In genomic region chr3:123613543-123613942, GRCh38 we compare ENCODE assay signal across 23 cellular contexts. TPM values are rescaled to one million over a fixed set of nuclear protein-coding genes. Genes with fewer than 3 reads are reported as not detected.
A peak's percentile ranks its signal among the peaks of the same experiment; 100 is the strongest.
DNase-seq lines count a peak whose midpoint lies in the region; ATAC-seq and TF ChIP-seq lines count a peak whose summit lies in the region.
"Had no signal": no experiment of that assay in that cellular context is flagged by ENCODE, and none has a peak within 500 bp of the region (broad histone marks: within the 10 kb centered on the region; RNA-seq: fewer than 3 reads in every experiment).

No MANE protein-coding gene starts in this region.

- H4K20me1 ChIP-seq in neural progenitor cell (ENCODE audit: low read depth), result no peaks in the 10 kb centered on the region

- no peak overlapping the region for H3K18ac ChIP-seq in neuronal stem cell (ENCODE audit: low read length)

- ATAC-seq in gastroesophageal sphincter (no peak), aorta (ENCODE audit: low FRiP score) (peak; percentile 53), HG03354 (IDR thresholded peaks at IDR 0.05; ENCODE audit: poor library complexity, severe bottlenecking, unreplicated experiment) (no peak)
- ATAC-seq: CD8-positive, alpha-beta T cell had no signal

- 37 to 45% methylated on average over 2 of the region's 2 CpGs for WGBS in gastroesophageal sphincter (ENCODE audit: low coverage in 1 of 2), 2 donors
- whole genome bisulfite sequencing in aorta, 2 donors, result 0 to 10% methylated on average over 2 of the region's 2 CpGs
- no CpG with 5 or more reads among the region's 2 CpGs for WGBS in neuronal stem cell (ENCODE audit: extremely low coverage in 2 of 2, insufficient read length in 2 of 2, insufficient replicate concordance in 1 of 2), 2 donors

- H3F3A ChIP-seq in neural progenitor cell (ENCODE audit: low read depth), result peaks cover 3% of the 10 kb centered on the region

- H3K9me3 ChIP-seq in ascending aorta, result no peaks in the 10 kb centered on the region
- H3K9me3 ChIP-seq in gastroesophageal sphincter, result no peaks in the 10 kb centered on the region
- no peaks in the 10 kb centered on the region for H3K9me3 ChIP-seq in neural progenitor cell (ENCODE audit: low read depth)
- H3K9me3 ChIP-seq in aorta (ENCODE audit: control insufficient read depth, low read length), result no peaks in the 10 kb centered on the region
- peaks cover 0 to 2% of the 10 kb centered on the region in 2 donors for H3K9me3 ChIP-seq in neuronal stem cell (replicated peaks in 1 of 2; ENCODE audit: control insufficient read depth in 2 of 2, insufficient read depth in 1 of 2, low read depth in 1 of 2, low read length in 2 of 2)

- H3K4me2 ChIP-seq in neural progenitor cell (no peak overlapping the region), neuronal stem cell (ENCODE audit: insufficient read depth, low read length, poor library complexity, severe bottlenecking) (no peak overlapping the region)
- H3K4me2 ChIP-seq: KMS-11 had no signal

- no peak overlapping the region for H2AK5ac ChIP-seq in neuronal stem cell (ENCODE audit: low read depth, low read length)

- no peak overlapping the region for H2BK15ac ChIP-seq in neuronal stem cell (ENCODE audit: low read length)

- no peak overlapping the region for H2BK120ac ChIP-seq in neuronal stem cell (ENCODE audit: low read depth, low read length)

- intact Hi-C loops in ascending aorta (cut with DNase I), result no loop called here
- intact Hi-C loops in aorta (cut with DNase I), result no loop called here

- H3K79me1 ChIP-seq in neuronal stem cell (ENCODE audit: low read depth, low read length), result peaks cover 2% of the 10 kb centered on the region

- H3K4me1 Mint-ChIP-seq in neural progenitor cell, result no peaks in the 10 kb centered on the region

- TF ChIP-seq EP300 in gastroesophageal sphincter (IDR thresholded peaks at IDR 0.05), result no peak

- TF ChIP-seq CTCF in ascending aorta (IDR thresholded peaks at IDR 0.05), result no peak
- TF ChIP-seq CTCF in gastroesophageal sphincter (IDR thresholded peaks at IDR 0.05), result no peak
- TF ChIP-seq CTCF in neural progenitor cell (IDR thresholded peaks at IDR 0.05), result no peak

- no peaks in the 10 kb centered on the region for H3K27me3 ChIP-seq in ascending aorta
- H3K27me3 ChIP-seq in gastroesophageal sphincter, result no peaks in the 10 kb centered on the region
- H3K27me3 ChIP-seq in neural progenitor cell, result no peaks in the 10 kb centered on the region
- no peaks in the 10 kb centered on the region for H3K27me3 ChIP-seq in aorta (ENCODE audit: control insufficient read depth in 1 of 2, insufficient read depth in 2 of 2, low read length in 1 of 2)
- H3K27me3 ChIP-seq in neuronal stem cell (ENCODE audit: control insufficient read depth in 3 of 3, insufficient read depth in 3 of 3, low read depth in 1 of 3, low read length in 3 of 3), result peaks cover 0 to 2% (median 0%) of the 10 kb centered on the region in 3 experiments

- peak overlapping the region; percentile 28 to 42 for H3K27ac ChIP-seq in ascending aorta
- peak overlapping the region in 3 of 4 donors; percentile 34 to 94 (median 50) for H3K27ac ChIP-seq in gastroesophageal sphincter
- H3K27ac ChIP-seq in neural progenitor cell, result peak overlapping the region; percentile 17
- H3K27ac ChIP-seq in aorta (ENCODE audit: low read depth in 1 of 2, low read length in 2 of 2), result no peak overlapping the region
- no peak overlapping the region for H3K27ac ChIP-seq in neuronal stem cell (replicated peaks; ENCODE audit: low read length)
- H3K27ac ChIP-seq: C4-2B, KMS-11, SK-N-MC had no signal

- H2AFZ ChIP-seq in neural progenitor cell (replicated peaks) (no peak overlapping the region), neuronal stem cell (ENCODE audit: low read length) (no peak overlapping the region)

- H3K9ac ChIP-seq in neural progenitor cell (no peak overlapping the region), neuronal stem cell (ENCODE audit: low read depth, low read length, poor library complexity) (no peak overlapping the region)
- H3K9ac ChIP-seq: KMS-11 had no signal

- H2BK12ac ChIP-seq in neuronal stem cell (ENCODE audit: low read length), result no peak overlapping the region

- no peak overlapping the region for H3K23ac ChIP-seq in neuronal stem cell (ENCODE audit: low read depth, low read length, poor library complexity)

- peaks cover 27% of the 10 kb centered on the region for H3K36me3 Mint-ChIP-seq in neural progenitor cell

- H3K27me3 Mint-ChIP-seq in neural progenitor cell (ENCODE audit: insufficient read depth, low read depth), result no peaks in the 10 kb centered on the region
- H3K27me3 Mint-ChIP-seq: IgD-negative memory B cell had no signal

- no peak overlapping the region for H4K91ac ChIP-seq in neuronal stem cell (ENCODE audit: low read depth, low read length, poor library complexity)

- TF ChIP-seq POLR2A in gastroesophageal sphincter (IDR thresholded peaks at IDR 0.05), result no peak

- no peak overlapping the region for H3K4me3 ChIP-seq in ascending aorta
- H3K4me3 ChIP-seq in gastroesophageal sphincter, result no peak overlapping the region
- H3K4me3 ChIP-seq in neural progenitor cell, result no peak overlapping the region
- no peak overlapping the region for H3K4me3 ChIP-seq in aorta (ENCODE audit: low read length in 2 of 2)
- no peak overlapping the region for H3K4me3 ChIP-seq in neuronal stem cell (ENCODE audit: low read length in 2 of 2)
- H3K4me3 ChIP-seq: SK-N-MC had no signal

- H3K14ac ChIP-seq in neuronal stem cell (ENCODE audit: low read length), result no peak overlapping the region

- H3K36me3 ChIP-seq in ascending aorta, result peaks cover 33 to 73% of the 10 kb centered on the region in 2 donors
- peaks cover 16 to 71% of the 10 kb centered on the region in 2 donors for H3K36me3 ChIP-seq in gastroesophageal sphincter
- H3K36me3 ChIP-seq in neural progenitor cell, result peaks cover 4% of the 10 kb centered on the region
- peaks cover 5 to 12% of the 10 kb centered on the region in 2 donors for H3K36me3 ChIP-seq in aorta (ENCODE audit: control insufficient read depth in 1 of 2, insufficient read depth in 2 of 2, low read length in 1 of 2)
- peaks cover 18 to 78% of the 10 kb centered on the region in 2 donors for H3K36me3 ChIP-seq in neuronal stem cell (replicated peaks in 1 of 2; ENCODE audit: control insufficient read depth in 2 of 2, insufficient read depth in 2 of 2, low read length in 2 of 2)

- no peak overlapping the region for H3K4ac ChIP-seq in neuronal stem cell (ENCODE audit: low read length)

- no peak overlapping the region for H2BK5ac ChIP-seq in neuronal stem cell (ENCODE audit: low read length)

- no peaks in the 10 kb centered on the region for H3K9me3 Mint-ChIP-seq in neural progenitor cell
- H3K9me3 Mint-ChIP-seq: CD8-positive, alpha-beta T cell; IgD-negative memory B cell had no signal

- H3K79me2 ChIP-seq in neural progenitor cell (ENCODE audit: low read depth), result no peaks in the 10 kb centered on the region

- peaks cover 5 to 46% of the 10 kb centered on the region in 2 donors for H3K4me1 ChIP-seq in ascending aorta
- peaks cover 0 to 73% (median 4%) of the 10 kb centered on the region in 3 donors for H3K4me1 ChIP-seq in gastroesophageal sphincter
- H3K4me1 ChIP-seq in neural progenitor cell, result no peaks in the 10 kb centered on the region
- peaks cover 0 to 11% of the 10 kb centered on the region in 2 donors for H3K4me1 ChIP-seq in aorta (ENCODE audit: control insufficient read depth in 1 of 2, insufficient read depth in 2 of 2, low read length in 2 of 2)
- H3K4me1 ChIP-seq in neuronal stem cell (ENCODE audit: control insufficient read depth in 2 of 2, insufficient read depth in 1 of 2, low read depth in 1 of 2, low read length in 2 of 2), result no peaks in the 10 kb centered on the region

- DNase-seq in ascending aorta (ENCODE audit: low spot score in 2 of 2) (no peak), neural progenitor cell (ENCODE audit: low spot score) (no peak), aorta (no peak), neuronal stem cell (ENCODE audit: low spot score) (no peak), D341Med (ENCODE audit: low spot score) (no peak)
- DNase-seq: CD8-positive, alpha-beta T cell; DMS153; DND-41; MM.1S; NCI-H1048; NCI-H1417; NCI-H1694; NCI-H2081; NCI-H226; NCI-H510A; NCI-H69; SHP77 treated with DMSO at 0.1 percent for 48 hours had no signal

- no peak overlapping the region for H4K8ac ChIP-seq in neuronal stem cell (ENCODE audit: low read depth, low read length)

- no peak overlapping the region for H3K4me3 Mint-ChIP-seq in neural progenitor cell
- H3K4me3 Mint-ChIP-seq: CD8-positive, alpha-beta T cell; IgD-negative memory B cell had no signal

- no peak overlapping the region for H3K27ac Mint-ChIP-seq in neural progenitor cell
- H3K27ac Mint-ChIP-seq: CD8-positive, alpha-beta T cell had no signal

RNA-seq across cellular contexts. Expression of gene HACD2, which starts 28.7 kb away (rescaled TPM):
- 10.2 TPM for total RNA-seq in ascending aorta
- 10 to 100 TPM; 21.3 to 36.7 (median 28.1) TPM for total RNA-seq in gastroesophageal sphincter
- 26.6 and 35.9 TPM in 2 replicates for total RNA-seq in neural progenitor cell (ENCODE audit: low replicate concordance)
- total RNA-seq in aorta, result 10 to 100 TPM; 16.0 to 17.2 TPM
- polyA plus RNA-seq in aorta, result 1 to 10 TPM; 8.8 to 9.7 TPM
- polyA plus RNA-seq in neuronal stem cell (2013, experiment 1 of 2), result 15.9 TPM
- polyA plus RNA-seq in neuronal stem cell (2013, experiment 2 of 2), result 15.7 TPM

Comparison
In these comparisons a context has a peak if more than half of its experiments do, and no peak if none do; other contexts are left out.
1. H3K27ac ChIP-seq: peak in ascending aorta (2 of 2), gastroesophageal sphincter (3 of 4) and neural progenitor cell (single experiment); none in aorta (0 of 2) and neuronal stem cell (single experiment).